ENCODE assay signal across 8 cellular contexts in the genomic region with DNA sequence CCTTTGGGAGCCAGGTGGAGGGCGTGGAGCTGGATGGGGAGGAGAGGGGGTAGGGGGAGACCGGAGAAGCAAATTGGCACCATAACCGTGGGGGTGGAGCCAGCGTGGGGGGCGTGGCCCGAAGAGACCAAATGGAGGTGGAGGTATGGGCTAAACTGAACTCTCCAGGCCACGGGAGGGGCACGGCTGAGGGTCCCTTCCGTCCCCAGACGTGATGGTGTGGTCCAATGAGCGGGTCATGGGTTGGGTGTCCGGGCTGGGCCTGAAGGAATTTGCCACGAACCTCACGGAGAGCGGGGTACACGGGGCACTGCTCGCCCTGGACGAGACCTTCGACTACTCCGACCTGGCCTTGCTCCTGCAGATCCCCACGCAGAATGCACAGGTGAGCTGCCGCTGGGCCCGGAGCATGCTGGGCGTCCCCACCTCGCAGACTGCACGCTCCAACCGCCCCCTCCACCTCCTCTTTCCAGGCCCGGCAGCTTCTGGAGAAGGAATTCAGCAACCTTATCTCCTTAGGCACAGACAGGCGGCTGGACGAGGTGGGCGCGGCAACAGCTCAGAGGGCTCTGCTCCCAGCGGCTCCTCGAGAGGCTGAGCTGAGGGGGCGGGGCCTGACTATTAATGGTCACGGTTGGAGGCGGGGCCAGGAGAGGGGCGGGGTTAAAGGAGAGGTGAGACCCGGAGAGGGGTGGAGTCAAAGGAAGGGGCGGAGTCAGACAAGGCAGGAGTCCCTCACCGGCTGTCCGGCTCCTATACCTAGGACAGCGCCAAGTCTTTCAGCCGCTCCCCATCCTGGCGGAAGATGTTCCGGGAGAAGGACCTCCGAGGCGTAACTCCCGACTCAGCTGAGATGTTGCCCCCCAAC. TPM values are rescaled to one million over a fixed set of nuclear protein-coding genes. Genes with fewer than 3 reads are reported as not detected.
DNase-seq lines count a peak whose midpoint lies in the region; ATAC-seq and TF ChIP-seq lines count a peak whose summit lies in the region.

No MANE protein-coding gene starts in this region.

- no peaks in the 10 kb centered on the region for H4K20me1 ChIP-seq in DOHH2 (ENCODE audit: control insufficient read depth, insufficient read depth, low read depth, low read length)

- H3K4me1 ChIP-seq in DOHH2 (ENCODE audit: control insufficient read depth, low read length) (peaks cover 35% of the 10 kb centered on the region), gastroesophageal sphincter (peaks cover 0 to 53% (median 28%) of the 10 kb centered on the region in 3 donors), neuron (ENCODE audit: insufficient read depth, low read length) (peaks cover 20% of the 10 kb centered on the region), subcutaneous abdominal adipose tissue (ENCODE audit: control insufficient read depth in 5 of 5, insufficient read depth in 5 of 5, low read length in 5 of 5) (peaks cover 5 to 54% (median 49%) of the 10 kb centered on the region in 5 donors)

- H3K9ac ChIP-seq in subcutaneous abdominal adipose tissue (ENCODE audit: low read length in 5 of 5) = peak overlapping the region in 3 of 5 donors; percentile 68 to 78 (median 75)

- peak overlapping the region; percentile 62 for H2AFZ ChIP-seq in neuron (ENCODE audit: low read depth, low read length)

- TF ChIP-seq CTCF in DOHH2 (IDR thresholded peaks at IDR 0.05; ENCODE audit: low read depth, low read length, poor library complexity, severe bottlenecking) (no peak), NB4 (IDR thresholded peaks at IDR 0.05; ENCODE audit: low read depth, low read length) (no peak), gastroesophageal sphincter (IDR thresholded peaks at IDR 0.05) (no peak)

- H3K36me3 ChIP-seq in DOHH2 (ENCODE audit: control insufficient read depth, low read length) (no peaks in the 10 kb centered on the region), gastroesophageal sphincter (no peaks in the 10 kb centered on the region), neuron (ENCODE audit: insufficient read depth, low read length) (no peaks in the 10 kb centered on the region), subcutaneous abdominal adipose tissue (ENCODE audit: control insufficient read depth in 5 of 5, insufficient read depth in 5 of 5, low read length in 5 of 5) (no peaks in the 10 kb centered on the region)

- no peaks in the 10 kb centered on the region for H3K79me2 ChIP-seq in DOHH2 (ENCODE audit: control insufficient read depth, low read length)

- no peak for TF ChIP-seq POLR2A in NB4 (IDR thresholded peaks at IDR 0.05; ENCODE audit: extremely low read depth, insufficient read length)
- peak; percentile 4 to 14 for TF ChIP-seq POLR2A in gastroesophageal sphincter (IDR thresholded peaks at IDR 0.05)

- H3K27me3 Mint-ChIP-seq in activated naive CD4-positive, alpha-beta T cell treated with anti-CD3 and anti-CD28 coated beads, Interleukin-2, amount 50 U/mL, for 24 hours = peaks cover 47% of the 10 kb centered on the region

- no peak overlapping the region for H3K27ac Mint-ChIP-seq in activated naive CD4-positive, alpha-beta T cell treated with anti-CD3 and anti-CD28 coated beads, Interleukin-2, amount 50 U/mL, for 24 hours

- no peak for TF ChIP-seq EP300 in gastroesophageal sphincter (IDR thresholded peaks at IDR 0.05)

- DNase-seq in NB4 (ENCODE audit: low read depth) (peak; percentile 71), SKM-1 treated with dmso at 0.1 percent for 144 hours (lab: John Stamatoyannopoulos, UW; ENCODE audit: unreplicated experiment) (peak; percentile 65)

- ATAC-seq in gastroesophageal sphincter (peak; percentile 80), GM18909 (IDR thresholded peaks at IDR 0.05; ENCODE audit: poor library complexity, unreplicated experiment) (no peak)

- H3K9me3 ChIP-seq in DOHH2 (ENCODE audit: control insufficient read depth, insufficient read depth, low read length) (no peaks in the 10 kb centered on the region), gastroesophageal sphincter (no peaks in the 10 kb centered on the region), neuron (ENCODE audit: low read length) (peaks cover 2% of the 10 kb centered on the region), subcutaneous abdominal adipose tissue (ENCODE audit: control insufficient read depth in 5 of 5, low read length in 5 of 5) (no peaks in the 10 kb centered on the region)

- 2 to 4% methylated on average over 6 to 18 of the region's 49 CpGs for WGBS in gastroesophageal sphincter (ENCODE audit: low coverage in 1 of 2), 2 donors

- peak overlapping the region; percentile 48 for H3K27ac ChIP-seq in DOHH2 (ENCODE audit: low read depth, low read length)
- peak overlapping the region; percentile 29 to 88 (median 82) for H3K27ac ChIP-seq in gastroesophageal sphincter
- H3K27ac ChIP-seq in subcutaneous abdominal adipose tissue (ENCODE audit: low read depth, low read length) = peak overlapping the region; percentile 55

- no peaks in the 10 kb centered on the region for H3K36me3 Mint-ChIP-seq in activated naive CD4-positive, alpha-beta T cell treated with anti-CD3 and anti-CD28 coated beads, Interleukin-2, amount 50 U/mL, for 24 hours

- peaks cover 11% of the 10 kb centered on the region for H3F3A ChIP-seq in DOHH2 (ENCODE audit: control insufficient read depth, insufficient read depth)

- H3K4me3 ChIP-seq in DOHH2 (ENCODE audit: low read length) = peak overlapping the region; percentile 95
- peak overlapping the region; percentile 62 for H3K4me3 ChIP-seq in NB4 (ENCODE audit: low read depth, low read length)
- peak overlapping the region; percentile 66 to 77 for H3K4me3 ChIP-seq in gastroesophageal sphincter
- H3K4me3 ChIP-seq in neuron (ENCODE audit: low read length) = peak overlapping the region; percentile 96
- peak overlapping the region; percentile 66 to 92 (median 77) for H3K4me3 ChIP-seq in subcutaneous abdominal adipose tissue (ENCODE audit: low read depth in 1 of 5, low read length in 5 of 5)

- H3K9me3 Mint-ChIP-seq in activated naive CD4-positive, alpha-beta T cell treated with anti-CD3 and anti-CD28 coated beads, Interleukin-2, amount 50 U/mL, for 24 hours = peaks cover 2% of the 10 kb centered on the region

- H3K4me2 ChIP-seq in DOHH2 (ENCODE audit: low read length) = peak overlapping the region; percentile 94

- H3K27me3 ChIP-seq in DOHH2 (ENCODE audit: control insufficient read depth, low read length) (no peaks in the 10 kb centered on the region), gastroesophageal sphincter (no peaks in the 10 kb centered on the region), neuron (ENCODE audit: insufficient read depth, low read length) (no peaks in the 10 kb centered on the region), subcutaneous abdominal adipose tissue (ENCODE audit: control insufficient read depth in 5 of 5, insufficient read depth in 4 of 5, low read length in 5 of 5) (peaks cover 0 to 9% (median 0%) of the 10 kb centered on the region in 5 donors)

- peaks cover 24% of the 10 kb centered on the region for H3K4me1 Mint-ChIP-seq in activated naive CD4-positive, alpha-beta T cell treated with anti-CD3 and anti-CD28 coated beads, Interleukin-2, amount 50 U/mL, for 24 hours

- no peaks in the 10 kb centered on the region for H3K9me2 ChIP-seq in DOHH2 (replicated peaks; ENCODE audit: control insufficient read depth, low read length)

- peak overlapping the region; percentile 86 for H3K4me3 Mint-ChIP-seq in activated naive CD4-positive, alpha-beta T cell treated with anti-CD3 and anti-CD28 coated beads, Interleukin-2, amount 50 U/mL, for 24 hours

RNA-seq across cellular contexts. Expression of a gene that starts 6.2 kb away (rescaled TPM):
- 1 to 10 TPM; 1.1 to 3.9 (median 1.8) TPM for total RNA-seq in gastroesophageal sphincter

RNA-seq across cellular contexts. Expression of a gene that starts 8.6 kb away (rescaled TPM):
- total RNA-seq in gastroesophageal sphincter = 10 to 100 TPM; 16.3 to 38.5 (median 17.3) TPM

RNA-seq across cellular contexts. Expression of a gene that starts 29.7 kb away (rescaled TPM):
- 1 to 10 TPM; 3.6 to 7.6 (median 5.0) TPM for total RNA-seq in gastroesophageal sphincter

RNA-seq across cellular contexts. Expression of a gene that starts 30.1 kb away (rescaled TPM):
- total RNA-seq in gastroesophageal sphincter = 1 to 10 TPM in 1 of 4 donors, not detected in 3; 1.8 TPM

RNA-seq across cellular contexts. Expression of a gene that starts 34.8 kb away (rescaled TPM):
- total RNA-seq in gastroesophageal sphincter = 10 to 100 TPM in 3 of 4 donors, 1 to 10 TPM in 1; 6.5 to 19.8 (median 13.2) TPM
